ENCODE assay signal across 8 cellular contexts in genomic region chr2:240991378-240992263, GRCh38. TPM values are rescaled to one million over a fixed set of nuclear protein-coding genes. Genes with fewer than 3 reads are reported as not detected.
A peak's percentile ranks its signal among the peaks of the same experiment; 100 is the strongest.
DNase-seq lines count a peak whose midpoint lies in the region; ATAC-seq and TF ChIP-seq lines count a peak whose summit lies in the region.

No MANE protein-coding gene starts in this region.

- H3K27me3 Mint-ChIP-seq in endodermal cell (ENCODE audit: insufficient read depth): no peaks in the 10 kb centered on the region

- H3K36me3 Mint-ChIP-seq in endodermal cell (ENCODE audit: low read depth): no peaks in the 10 kb centered on the region

- no peak overlapping the region for H3K27ac Mint-ChIP-seq in endodermal cell

- H3K9me3 ChIP-seq in GM23248 (ENCODE audit: low read depth) (no peaks in the 10 kb centered on the region), endodermal cell (ENCODE audit: control insufficient read depth, low read length) (no peaks in the 10 kb centered on the region), smooth muscle cell (replicated peaks; ENCODE audit: low read depth) (no peaks in the 10 kb centered on the region)

- H4K20me1 ChIP-seq in GM23248 (ENCODE audit: insufficient read depth): no peaks in the 10 kb centered on the region
- no peaks in the 10 kb centered on the region for H4K20me1 ChIP-seq in smooth muscle cell (ENCODE audit: low read depth)

- no peaks in the 10 kb centered on the region for H3K4me1 Mint-ChIP-seq in endodermal cell

- H3K4me3 ChIP-seq in GM23248 (peak overlapping the region; percentile 27; the same call in 1 of the 2 replicates), endodermal cell (ENCODE audit: low read length) (no peak overlapping the region), smooth muscle cell (no peak overlapping the region)

- ATAC-seq in HG03460 (IDR thresholded peaks at IDR 0.05; ENCODE audit: unreplicated experiment) (no peak), GM21515 (IDR thresholded peaks at IDR 0.05; ENCODE audit: unreplicated experiment) (no peak), GM21423 (IDR thresholded peaks at IDR 0.05; ENCODE audit: unreplicated experiment) (no peak)

- no peak overlapping the region for H3K4me3 Mint-ChIP-seq in endodermal cell

- H3K9ac ChIP-seq in GM23248 (peak overlapping the region; percentile 51), endodermal cell (ENCODE audit: extremely low read depth, low read length, poor library complexity, severe bottlenecking) (no peak overlapping the region), smooth muscle cell (ENCODE audit: low read depth) (no peak overlapping the region)

- DNase-seq in GM23248 (peak; percentile 98), NOMO-1 treated with dmso at 0.1 percent for 144 hours (lab: John Stamatoyannopoulos, UW; ENCODE audit: unreplicated experiment) (peak; percentile 70), endodermal cell (peak; percentile 61), mucosa of gallbladder (ENCODE audit: low spot score) (peak; percentile 74), smooth muscle cell (lab: John Stamatoyannopoulos, UW; ENCODE audit: unreplicated experiment) (no peak)

- 8% methylated on average over 30 to 32 of the region's 33 CpGs for WGBS in GM23248 (ENCODE audit: low coverage in 1 of 2, low lambda C conversion rate in 2 of 2, missing lambda C conversion rate in 2 of 2), 2 experiments
- WGBS in endodermal cell (ENCODE audit: insufficient coverage in 1 of 2, insufficient read length in 1 of 2), 2 experiments: 89 to 90% methylated on average over 27 to 33 of the region's 33 CpGs
- WGBS in smooth muscle cell (ENCODE audit: low lambda C conversion rate): 68% methylated on average over 33 of the region's 33 CpGs

- peak overlapping the region; percentile 61 for H2AFZ ChIP-seq in GM23248
- H2AFZ ChIP-seq in smooth muscle cell (ENCODE audit: low read depth): no peak overlapping the region

- H3K4me2 ChIP-seq in GM23248 (ENCODE audit: unreplicated experiment): peak overlapping the region; percentile 51
- H3K4me2 ChIP-seq in smooth muscle cell: no peak overlapping the region

- H3K79me2 ChIP-seq in GM23248 (ENCODE audit: insufficient read depth) (no peaks in the 10 kb centered on the region), smooth muscle cell (ENCODE audit: low read depth) (no peaks in the 10 kb centered on the region)

- H3F3A ChIP-seq in GM23248 (ENCODE audit: insufficient read depth) (peaks cover 5% of the 10 kb centered on the region; the same call in 1 of the 2 replicates), smooth muscle cell (ENCODE audit: low read depth) (no peaks in the 10 kb centered on the region)

- TF ChIP-seq CTCF in endodermal cell (conservative IDR thresholded peaks at IDR 0.05) (no peak), smooth muscle cell (IDR thresholded peaks at IDR 0.05; ENCODE audit: borderline replicate concordance, insufficient read depth, poor library complexity, severe bottlenecking) (no peak)

- in situ Hi-C loops in GM23248 (cut with MboI): no loop called here

- no peaks in the 10 kb centered on the region for H3K36me3 ChIP-seq in GM23248 (ENCODE audit: low read depth)
- H3K36me3 ChIP-seq in endodermal cell (ENCODE audit: control insufficient read depth, insufficient read depth, low read length): no peaks in the 10 kb centered on the region
- H3K36me3 ChIP-seq in smooth muscle cell (ENCODE audit: low read depth): no peaks in the 10 kb centered on the region

- H3K9me3 Mint-ChIP-seq in endodermal cell: no peaks in the 10 kb centered on the region

- peaks cover 16% of the 10 kb centered on the region for H3K4me1 ChIP-seq in GM23248 (ENCODE audit: insufficient read depth)
- H3K4me1 ChIP-seq in endodermal cell (ENCODE audit: control insufficient read depth, insufficient read depth, low read length): no peaks in the 10 kb centered on the region
- H3K4me1 ChIP-seq in smooth muscle cell (ENCODE audit: low read depth): no peaks in the 10 kb centered on the region

- H3K27ac ChIP-seq in GM23248 (peak overlapping the region; percentile 26; the same call in 1 of the 2 replicates), endodermal cell (ENCODE audit: low read depth, low read length) (peak overlapping the region; percentile 44), smooth muscle cell (ENCODE audit: low read depth) (no peak overlapping the region)

- no peaks in the 10 kb centered on the region for H3K27me3 ChIP-seq in GM23248 (replicated peaks; ENCODE audit: insufficient read depth)
- H3K27me3 ChIP-seq in endodermal cell (ENCODE audit: control insufficient read depth, insufficient read depth, low read length, poor library complexity, severe bottlenecking): no peaks in the 10 kb centered on the region
- no peaks in the 10 kb centered on the region for H3K27me3 ChIP-seq in smooth muscle cell (ENCODE audit: low read depth)

- H3K9me2 ChIP-seq in GM23248 (ENCODE audit: insufficient read depth): no peaks in the 10 kb centered on the region

RNA-seq across cellular contexts. Expression of gene SNED1, which starts 6.8 kb away (rescaled TPM):
- total RNA-seq in GM23248 (2014; rRNA removed; shearing (Covaris generic)): 29.4 and 36.2 TPM in 2 replicates
- 6.1 and 7.7 TPM in 2 replicates for polyA plus RNA-seq in GM23248 (2016; fragmentation: Nextera tagmentation; extraction: Ambion mirVana)
- total RNA-seq in endodermal cell: 1 to 10 TPM in 1 of 2 donors, under 1 TPM in 1; 0.66 to 4.5 TPM
- 0.96 TPM for polyA plus RNA-seq in endodermal cell (2013, experiment 1 of 2)
- 0.25 TPM for polyA plus RNA-seq in endodermal cell (2013, experiment 2 of 2)
- total RNA-seq in mucosa of gallbladder: 40.9 TPM
- 0.36 and 0.81 TPM in 2 replicates for total RNA-seq in smooth muscle cell
- polyA plus RNA-seq in smooth muscle cell: 1.1 and 3.0 TPM in 2 replicates
